9 cellular contexts compared by ENCODE assay signal in genomic region chr5:118611332-118611945, GRCh38.
DNase-seq lines count a peak whose midpoint lies in the region; ATAC-seq, FAIRE-seq and TF ChIP-seq lines count a peak whose summit lies in the region.
"Had no signal": no experiment of that assay in that cellular context is flagged by ENCODE, and none has a peak within 500 bp of the region (broad histone marks: within the 10 kb centered on the region; RNA-seq: fewer than 3 reads in every experiment).

No MANE protein-coding gene starts in this region.

- peak; percentile 63 for TF ChIP-seq CTCF in glutamatergic neuron (IDR thresholded peaks at IDR 0.05; ENCODE audit: partially characterized antibody, unreplicated experiment)
- TF ChIP-seq CTCF in coronary artery (IDR thresholded peaks at IDR 0.05), result no peak

- no peaks in the 10 kb centered on the region for H3K4me1 Mint-ChIP-seq in glutamatergic neuron (ENCODE audit: low read depth, unreplicated experiment)
- no peaks in the 10 kb centered on the region for H3K4me1 Mint-ChIP-seq in immature natural killer cell
- H3K4me1 Mint-ChIP-seq: stimulated activated naive B cell treated with anti-CD40 and anti-IgM and Interleukin-4, amounts not matched to agents 10 μg/mL and 1 μg/mL and 100 μg/mL, for 72 hours had no signal

- DNase-seq in DMS114 treated with DMSO at 0.1 percent for 48 hours (lab: John Stamatoyannopoulos, UW; ENCODE audit: unreplicated experiment) (peak; percentile 18), H7 (peak; percentile 38), RCC 7860 (ENCODE audit: low spot score) (peak; percentile 37), glutamatergic neuron (peak; percentile 70), immature natural killer cell (no peak), coronary artery (ENCODE audit: low spot score) (no peak), occipital lobe (lab: John Stamatoyannopoulos, UW) (no peak)
- DNase-seq: stimulated activated naive B cell treated with anti-CD40 and anti-IgM and Interleukin-4, amounts not matched to agents 10 μg/mL and 1 μg/mL and 100 μg/mL, for 72 hours had no signal

- H3K36me3 Mint-ChIP-seq in glutamatergic neuron (ENCODE audit: unreplicated experiment) (no peaks in the 10 kb centered on the region), immature natural killer cell (no peaks in the 10 kb centered on the region)
- H3K36me3 Mint-ChIP-seq: stimulated activated naive B cell treated with anti-CD40 and anti-IgM and Interleukin-4, amounts not matched to agents 10 μg/mL and 1 μg/mL and 100 μg/mL, for 72 hours had no signal

- no peaks in the 10 kb centered on the region for H3K27me3 Mint-ChIP-seq in glutamatergic neuron (ENCODE audit: unreplicated experiment)
- peaks cover 2% of the 10 kb centered on the region in 3 donors for H3K27me3 Mint-ChIP-seq in immature natural killer cell (ENCODE audit: low read depth in 3 of 3)
- H3K27me3 Mint-ChIP-seq: stimulated activated naive B cell treated with anti-CD40 and anti-IgM and Interleukin-4, amounts not matched to agents 10 μg/mL and 1 μg/mL and 100 μg/mL, for 72 hours had no signal

- H3K4me3 ChIP-seq in H7 (ENCODE audit: insufficient read depth, low read depth, low read length) (no peak overlapping the region), coronary artery (no peak overlapping the region)

- H3K27ac ChIP-seq in coronary artery, result no peak overlapping the region

- no peaks in the 10 kb centered on the region for H3K27me3 ChIP-seq in H7 (ENCODE audit: control insufficient read depth, insufficient read depth, low read length)

- no peaks in the 10 kb centered on the region for H3K36me3 ChIP-seq in H7 (replicated peaks; ENCODE audit: control insufficient read depth, insufficient read depth, low read length)

- H3K4me3 Mint-ChIP-seq in glutamatergic neuron (ENCODE audit: unreplicated experiment), result no peak overlapping the region
- no peak overlapping the region for H3K4me3 Mint-ChIP-seq in immature natural killer cell
- H3K4me3 Mint-ChIP-seq: stimulated activated naive B cell treated with anti-CD40 and anti-IgM and Interleukin-4, amounts not matched to agents 10 μg/mL and 1 μg/mL and 100 μg/mL, for 72 hours had no signal

- FAIRE-seq in RCC 7860 (lab: Jason Lieb, UNC), result peak; percentile 23

- H3K27ac Mint-ChIP-seq in glutamatergic neuron (ENCODE audit: unreplicated experiment) (no peak overlapping the region), immature natural killer cell (no peak overlapping the region)
- H3K27ac Mint-ChIP-seq: stimulated activated naive B cell treated with anti-CD40 and anti-IgM and Interleukin-4, amounts not matched to agents 10 μg/mL and 1 μg/mL and 100 μg/mL, for 72 hours had no signal

- H3K9me3 Mint-ChIP-seq in glutamatergic neuron (ENCODE audit: unreplicated experiment) (no peaks in the 10 kb centered on the region), immature natural killer cell (peaks cover 0 to 1% (median 0%) of the 10 kb centered on the region in 6 donors)
- H3K9me3 Mint-ChIP-seq: stimulated activated naive B cell treated with anti-CD40 and anti-IgM and Interleukin-4, amounts not matched to agents 10 μg/mL and 1 μg/mL and 100 μg/mL, for 72 hours had no signal

- no peak for ATAC-seq in HG03025 (IDR thresholded peaks at IDR 0.05; ENCODE audit: low FRiP score, unreplicated experiment)

Comparison
In these comparisons a context has a peak if more than half of its experiments do, and no peak if none do; other contexts are left out.
1. DNase-seq: peak in DMS114 treated with DMSO at 0.1 percent for 48 hours (single experiment), H7 (single experiment), RCC 7860 (single experiment) and glutamatergic neuron (single experiment); none in immature natural killer cell (0 of 3), coronary artery (single experiment) and occipital lobe (single experiment).